Comparison of ENCODE assay signal across 13 cellular contexts in the genomic region with DNA sequence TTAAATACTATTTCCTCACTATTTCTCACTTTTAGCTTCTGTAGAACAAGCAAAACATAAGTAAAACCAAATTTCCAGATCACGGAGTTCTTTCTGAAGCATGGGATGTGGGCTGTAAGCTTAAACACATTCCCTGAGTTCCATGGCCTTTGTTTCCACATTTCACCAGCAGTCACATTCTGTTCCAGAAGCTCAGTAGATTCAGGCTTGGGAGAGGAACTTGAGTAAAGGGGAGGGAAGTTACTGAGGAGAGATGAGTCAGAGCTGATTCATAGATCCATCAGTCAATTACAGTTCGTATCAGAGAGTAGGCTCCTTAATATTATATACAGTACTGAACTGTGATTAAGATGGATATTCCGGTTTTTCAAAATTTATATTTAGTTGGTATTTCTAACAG.
DNase-seq lines count a peak whose midpoint lies in the region; ATAC-seq, FAIRE-seq and TF ChIP-seq lines count a peak whose summit lies in the region.
"Had no signal": no experiment of that assay in that cellular context is flagged by ENCODE, and none has a peak within 500 bp of the region (broad histone marks: within the 10 kb centered on the region; RNA-seq: fewer than 3 reads in every experiment).

No MANE protein-coding gene starts in this region.

- ATAC-seq in IMR-90 (ENCODE audit: low read depth) = peak; percentile 97
- no peak for ATAC-seq in HG02938 (IDR thresholded peaks at IDR 0.05; ENCODE audit: unreplicated experiment)
- ATAC-seq: HCT116 had no signal

- H3K9me1 ChIP-seq in IMR-90 (ENCODE audit: insufficient read depth, low read length) = 0 out of 2 replicates have a peak, but pooled peaks cover 3% of the 10 kb centered on the region

- no peaks in the 10 kb centered on the region for H3K79me1 ChIP-seq in IMR-90 (ENCODE audit: low read depth in 1 of 2, low read length in 2 of 2)

- peak overlapping the region; percentile 89 for H2BK5ac ChIP-seq in IMR-90 (ENCODE audit: low read depth, low read length, poor library complexity, severe bottlenecking)

- H3K4me3 Mint-ChIP-seq in astrocyte (ENCODE audit: unreplicated experiment) = no peak overlapping the region
- H3K4me3 Mint-ChIP-seq in CD14-positive monocyte = no peak overlapping the region
- H3K4me3 Mint-ChIP-seq: activated CD4-positive, alpha-beta memory T cell treated with anti-CD3 and anti-CD28 coated beads, Interleukin-2, amount 10 ng/mL, durations not matched to agents 7 days and 5 days; stimulated activated naive CD8-positive, alpha-beta T cell treated with anti-CD3 and anti-CD28 coated beads, Interleukin-15, Interleukin-2, amounts not matched to agents 100 ng/mL and 50 ng/mL, for 24 hours had no signal

- H2BK15ac ChIP-seq in IMR-90 (ENCODE audit: low read depth, low read length) = no peak overlapping the region

- TF ChIP-seq POLR2A in IMR-90 (IDR thresholded peaks at IDR 0.05; ENCODE audit: low read depth, low read length) = no peak

- no peak overlapping the region for H2BK20ac ChIP-seq in IMR-90 (ENCODE audit: low read depth, low read length)

- H4K5ac ChIP-seq in IMR-90 (ENCODE audit: low read depth, low read length) = no peak overlapping the region

- no peak for FAIRE-seq in astrocyte (lab: Jason Lieb, UNC)

- no peaks in the 10 kb centered on the region for H3K79me2 ChIP-seq in astrocyte (ENCODE audit: insufficient read depth, low read length)

- peak; percentile 83 for DNase-seq in ACHN
- peak; percentile 92 for DNase-seq in IMR-90
- peak; percentile 93 for DNase-seq in astrocyte (ENCODE audit: low read depth)
- DNase-seq in hepatic stellate cell (ENCODE audit: low spot score) = peak; percentile 1
- no peak for DNase-seq in NCI-H2171 treated with DMSO at 0.1 percent for 48 hours (lab: John Stamatoyannopoulos, UW)
- DNase-seq in NCI-H2171 (lab: John Stamatoyannopoulos, UW) = no peak
- no peak for DNase-seq in CD14-positive monocyte (ENCODE audit: low spot score)
- DNase-seq: activated CD4-positive, alpha-beta memory T cell treated with anti-CD3 and anti-CD28 coated beads, Interleukin-2, amount 10 ng/mL, durations not matched to agents 7 days and 5 days; sigmoid colon had no signal

- H2BK120ac ChIP-seq in IMR-90 (ENCODE audit: low read depth, low read length) = peak overlapping the region; percentile 3; the same call in 1 of the 2 replicates

- H3K18ac ChIP-seq in IMR-90 (ENCODE audit: low read depth, low read length) = no peak overlapping the region

- no CpG with 5 or more reads among the region's 3 CpGs for WGBS in IMR-90 (ENCODE audit: extremely low coverage in 2 of 2, insufficient read length in 1 of 2), 2 experiments

- H3K23ac ChIP-seq in IMR-90 (ENCODE audit: low read depth, low read length) = no peak overlapping the region

- no peak overlapping the region for H3K4ac ChIP-seq in IMR-90 (ENCODE audit: low read depth, low read length)

- POLR2A ChIA-PET in IMR-90 (lab: Charles Lee; ENCODE audit: unreplicated experiment) = no interaction called here

- H3K9me3 ChIP-seq in IMR-90 (ENCODE audit: control insufficient read depth, insufficient read depth, low read length) (no peaks in the 10 kb centered on the region), astrocyte (ENCODE audit: insufficient read depth, low read depth, low read length) (no peaks in the 10 kb centered on the region)
- H3K9me3 ChIP-seq: sigmoid colon had no signal

- no peaks in the 10 kb centered on the region for H3K27me3 Mint-ChIP-seq in astrocyte (ENCODE audit: low read depth, unreplicated experiment)
- no peaks in the 10 kb centered on the region for H3K27me3 Mint-ChIP-seq in CD14-positive monocyte (ENCODE audit: low read depth in 3 of 3)
- H3K27me3 Mint-ChIP-seq: activated CD4-positive, alpha-beta memory T cell treated with anti-CD3 and anti-CD28 coated beads, Interleukin-2, amount 10 ng/mL, durations not matched to agents 7 days and 5 days; stimulated activated naive CD8-positive, alpha-beta T cell treated with anti-CD3 and anti-CD28 coated beads, Interleukin-15, Interleukin-2, amounts not matched to agents 100 ng/mL and 50 ng/mL, for 24 hours had no signal

- H3K27ac ChIP-seq in IMR-90 (ENCODE audit: insufficient read depth, low read length) (no peak overlapping the region), astrocyte (ENCODE audit: low read depth, low read length) (peak overlapping the region; percentile 20)
- H3K27ac ChIP-seq: cardiac muscle cell, sigmoid colon had no signal

- H3K27me3 ChIP-seq in IMR-90 (ENCODE audit: control insufficient read depth, insufficient read depth, low read length) (no peaks in the 10 kb centered on the region), astrocyte (ENCODE audit: insufficient read depth, low read length) (no peaks in the 10 kb centered on the region)
- H3K27me3 ChIP-seq: cardiac muscle cell, sigmoid colon had no signal

- H3K36me3 ChIP-seq in IMR-90 (ENCODE audit: control insufficient read depth, insufficient read depth, low read length) (no peaks in the 10 kb centered on the region), astrocyte (ENCODE audit: insufficient read depth, low read length) (no peaks in the 10 kb centered on the region)
- H3K36me3 ChIP-seq: cardiac muscle cell, sigmoid colon had no signal

- no peak overlapping the region for H2AK5ac ChIP-seq in IMR-90 (ENCODE audit: low read depth, low read length)

- H3K27ac Mint-ChIP-seq in astrocyte (ENCODE audit: unreplicated experiment) = peak overlapping the region; percentile 70
- no peak overlapping the region for H3K27ac Mint-ChIP-seq in CD14-positive monocyte
- H3K27ac Mint-ChIP-seq: activated CD4-positive, alpha-beta memory T cell treated with anti-CD3 and anti-CD28 coated beads, Interleukin-2, amount 10 ng/mL, durations not matched to agents 7 days and 5 days; stimulated activated naive CD8-positive, alpha-beta T cell treated with anti-CD3 and anti-CD28 coated beads, Interleukin-15, Interleukin-2, amounts not matched to agents 100 ng/mL and 50 ng/mL, for 24 hours had no signal

- H3K4me1 Mint-ChIP-seq in astrocyte (ENCODE audit: low read depth, unreplicated experiment) (peaks cover 17% of the 10 kb centered on the region), CD14-positive monocyte (no peaks in the 10 kb centered on the region)
- H3K4me1 Mint-ChIP-seq: activated CD4-positive, alpha-beta memory T cell treated with anti-CD3 and anti-CD28 coated beads, Interleukin-2, amount 10 ng/mL, durations not matched to agents 7 days and 5 days had no signal

- H2AK9ac ChIP-seq in IMR-90 (replicated peaks; ENCODE audit: low read depth, low read length, poor library complexity) = no peak overlapping the region

- H4K91ac ChIP-seq in IMR-90 (ENCODE audit: insufficient read depth, low read depth, low read length) = no peak overlapping the region

- TF ChIP-seq RAD21 in IMR-90 (IDR thresholded peaks at IDR 0.05; ENCODE audit: low read length) = no peak

- no peak overlapping the region for H3K14ac ChIP-seq in IMR-90 (replicated peaks; ENCODE audit: low read depth, low read length)

- no TSS peak for BruUV-seq in IMR-90 (replicated peaks; lab: Mats Ljungman, UMichigan)

- H3K4me3 ChIP-seq in IMR-90 (ENCODE audit: insufficient read depth, low read depth, low read length) (no peak overlapping the region; the same call in 1 of the 2 replicates), astrocyte (ENCODE audit: insufficient read depth, low read depth, low read length) (no peak overlapping the region)
- H3K4me3 ChIP-seq: cardiac muscle cell, sigmoid colon had no signal

- TF ChIP-seq CTCF in IMR-90 (conservative IDR thresholded peaks at IDR 0.05; ENCODE audit: low read depth, low read length) (no peak), astrocyte (IDR thresholded peaks at IDR 0.05; ENCODE audit: insufficient read depth, low read depth, low read length) (no peak), CD14-positive monocyte (IDR thresholded peaks at IDR 0.05) (no peak)

- intact Hi-C loops in IMR-90 (cut with micrococcal nuclease) (loop anchor here (10.0 kb wide), 1 partner anchor 378 kb away; no protein-coding TSS in a partner anchor), CD14-positive monocyte (cut with micrococcal nuclease) (no loop called here)

- H3K9me3 Mint-ChIP-seq in astrocyte (ENCODE audit: unreplicated experiment) (no peaks in the 10 kb centered on the region), CD14-positive monocyte (peaks cover 0 to 4% (median 0%) of the 10 kb centered on the region in 7 donors)

- H3K36me3 Mint-ChIP-seq in astrocyte (ENCODE audit: low read depth, unreplicated experiment) (no peaks in the 10 kb centered on the region), CD14-positive monocyte (no peaks in the 10 kb centered on the region)

- H2AFZ ChIP-seq in IMR-90 (replicated peaks; ENCODE audit: low read length, poor library complexity) (no peak overlapping the region), astrocyte (ENCODE audit: low read depth, low read length) (peak overlapping the region; percentile 15)

- CTCF ChIA-PET in IMR-90 (lab: Yijun Ruan, JAX) = interaction anchor here (0.7 to 1.2 kb wide), 2 partner anchors 10 to 230 kb away, joined by 3 read pairs; no protein-coding TSS in a partner anchor

- dilution Hi-C loops in IMR-90 (cut with HindIII; ENCODE audit: low sequenced_read_pairs, unreplicated experiment) = no loop called here

- H4K8ac ChIP-seq in IMR-90 (ENCODE audit: low read depth in 2 of 2, low read length in 2 of 2) = peak overlapping the region in 1 of 2 experiments; percentile 31; a peak in 1 of 4 replicates

- H3K9ac ChIP-seq in IMR-90 (ENCODE audit: low read depth, low read length) (no peak overlapping the region; the same call in 1 of the 2 replicates), astrocyte (ENCODE audit: low read length) (no peak overlapping the region)

- peak overlapping the region; percentile 59; the same call in 1 of the 2 replicates for H3K4me2 ChIP-seq in IMR-90 (ENCODE audit: low read depth, low read length)
- H3K4me2 ChIP-seq in astrocyte (ENCODE audit: low read length) = peak overlapping the region; percentile 45

- in situ Hi-C loops in ACHN (cut with HindIII; ENCODE audit: low pct_ligation_motif_present, low pct_unique_long_range_greater_than_20kb, low sequenced_read_pairs) (no loop called here), IMR-90 (cut with MboI; ENCODE audit: low sequenced_read_pairs) (no loop called here)

- H3K56ac ChIP-seq in IMR-90 (ENCODE audit: extremely low read depth, insufficient read depth, low read length) = no peak overlapping the region; the same call in 1 of the 2 replicates

- H4K20me1 ChIP-seq in IMR-90 (ENCODE audit: insufficient read depth, low read length) (no peaks in the 10 kb centered on the region), astrocyte (ENCODE audit: insufficient read depth, low read length) (no peaks in the 10 kb centered on the region)

- H3K4me1 ChIP-seq in IMR-90 (ENCODE audit: control insufficient read depth, insufficient read depth, low read length) (no peaks in the 10 kb centered on the region), astrocyte (ENCODE audit: insufficient read depth, low read length) (peaks cover 6% of the 10 kb centered on the region)
- H3K4me1 ChIP-seq: sigmoid colon had no signal

TF ChIP-seq in IMR-90, 13 proteins besides CTCF, POLR2A, EP300 and RAD21:
- TF ChIP-seq RFX5 (IDR thresholded peaks at IDR 0.05; ENCODE audit: low read depth, low read length) = no peak
- peak; percentile 70 for TF ChIP-seq FOS (IDR thresholded peaks at IDR 0.05; ENCODE audit: low read depth, low read length)

Comparison
In these comparisons a context has a peak if more than half of its experiments do, and no peak if none do; other contexts are left out.
1. DNase-seq: peak in ACHN (single experiment), IMR-90 (single experiment), astrocyte (single experiment) and hepatic stellate cell (single experiment); none in NCI-H2171 treated with DMSO at 0.1 percent for 48 hours (single experiment), NCI-H2171 (single experiment) and CD14-positive monocyte (single experiment).